ENCODE assay signal across 1 cellular context in the genomic region with DNA sequence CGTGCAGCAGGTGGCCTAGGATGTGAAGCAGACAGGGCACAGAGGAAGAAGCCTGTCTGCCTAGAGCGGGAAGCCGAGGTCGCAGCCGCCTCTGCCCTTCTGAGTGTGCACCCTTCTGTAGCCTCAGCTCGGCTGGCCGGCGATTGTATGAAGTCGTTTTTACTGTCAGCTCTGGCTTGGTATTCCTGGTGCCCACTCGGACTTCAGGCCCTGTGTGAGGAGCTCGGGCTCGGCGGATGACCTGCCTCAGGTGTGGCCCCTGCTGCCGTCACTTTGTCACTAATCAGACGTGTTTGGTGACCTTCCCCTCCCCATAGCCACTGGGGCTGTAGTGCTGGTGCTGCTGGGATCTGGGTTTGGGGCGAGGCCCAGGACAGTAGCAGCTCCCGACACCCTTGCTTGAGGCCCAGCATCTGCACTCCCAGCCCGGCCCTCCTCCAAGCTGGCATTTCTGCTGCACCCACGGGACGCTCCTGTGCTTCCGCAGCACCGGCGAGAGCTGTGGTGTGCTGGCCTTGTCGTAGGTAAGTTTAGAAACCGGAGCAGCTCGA.
TF ChIP-seq lines count a peak whose summit lies in the region.

No MANE protein-coding gene starts in this region.

TF ChIP-seq in WTC11, 78 proteins besides CTCF, POLR2A, EP300 and RAD21 (continued from another document):
- TF ChIP-seq, protein P1, sequence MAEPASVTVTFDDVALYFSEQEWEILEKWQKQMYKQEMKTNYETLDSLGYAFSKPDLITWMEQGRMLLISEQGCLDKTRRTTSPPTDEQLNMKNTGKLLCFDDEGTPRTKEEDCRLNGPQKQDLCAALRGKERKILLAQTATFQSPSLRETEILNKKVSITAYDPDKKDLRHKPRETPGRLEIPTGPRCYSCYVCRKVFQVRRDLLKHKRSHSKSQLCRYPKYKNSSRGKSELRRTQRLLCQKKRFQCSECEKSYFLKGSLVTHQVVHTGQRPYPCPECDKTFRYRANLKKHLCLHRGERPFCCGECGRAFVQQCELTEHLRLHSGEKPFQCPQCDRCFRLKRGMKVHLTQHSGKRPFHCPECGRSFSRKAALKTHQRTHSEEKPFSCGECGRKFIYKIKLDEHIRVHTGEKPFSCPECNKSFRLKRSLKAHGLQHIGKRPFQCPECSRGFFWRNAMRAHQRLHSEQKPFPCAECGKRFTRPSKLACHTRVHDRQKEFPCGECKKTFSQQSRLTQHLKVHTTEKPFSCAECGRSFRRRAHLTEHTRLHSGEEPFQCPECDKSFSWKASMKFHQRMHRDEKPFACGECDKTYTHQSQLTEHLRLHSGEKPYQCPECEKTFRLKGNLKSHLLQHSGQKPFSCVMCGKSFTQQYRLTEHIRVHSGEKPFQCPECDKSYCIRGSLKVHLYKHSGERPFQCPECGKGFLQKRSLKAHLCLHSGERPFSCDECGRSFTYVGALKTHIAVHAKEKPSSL (CRISPR knock-in tag; conservative IDR thresholded peaks at IDR 0.05), result no peak
- TF ChIP-seq, protein P2, sequence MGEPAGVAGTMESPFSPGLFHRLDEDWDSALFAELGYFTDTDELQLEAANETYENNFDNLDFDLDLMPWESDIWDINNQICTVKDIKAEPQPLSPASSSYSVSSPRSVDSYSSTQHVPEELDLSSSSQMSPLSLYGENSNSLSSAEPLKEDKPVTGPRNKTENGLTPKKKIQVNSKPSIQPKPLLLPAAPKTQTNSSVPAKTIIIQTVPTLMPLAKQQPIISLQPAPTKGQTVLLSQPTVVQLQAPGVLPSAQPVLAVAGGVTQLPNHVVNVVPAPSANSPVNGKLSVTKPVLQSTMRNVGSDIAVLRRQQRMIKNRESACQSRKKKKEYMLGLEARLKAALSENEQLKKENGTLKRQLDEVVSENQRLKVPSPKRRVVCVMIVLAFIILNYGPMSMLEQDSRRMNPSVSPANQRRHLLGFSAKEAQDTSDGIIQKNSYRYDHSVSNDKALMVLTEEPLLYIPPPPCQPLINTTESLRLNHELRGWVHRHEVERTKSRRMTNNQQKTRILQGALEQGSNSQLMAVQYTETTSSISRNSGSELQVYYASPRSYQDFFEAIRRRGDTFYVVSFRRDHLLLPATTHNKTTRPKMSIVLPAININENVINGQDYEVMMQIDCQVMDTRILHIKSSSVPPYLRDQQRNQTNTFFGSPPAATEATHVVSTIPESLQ (CRISPR knock-in tag; IDR thresholded peaks at IDR 0.05), result no peak
- TF ChIP-seq HMGA2 (CRISPR knock-in tag; IDR thresholded peaks at IDR 0.05) (no peak), SOX15 (CRISPR knock-in tag; IDR thresholded peaks at IDR 0.05) (no peak), RELA (CRISPR knock-in tag; IDR thresholded peaks at IDR 0.05; ENCODE audit: borderline replicate concordance) (no peak), ATF2 (CRISPR knock-in tag; IDR thresholded peaks at IDR 0.05; ENCODE audit: borderline replicate concordance, low read depth) (no peak), ZNF423 (CRISPR knock-in tag; IDR thresholded peaks at IDR 0.05) (no peak)
